8 cellular contexts compared by ENCODE assay signal in genomic region chrX:57270980-57271379, GRCh38. TPM values are rescaled to one million over a fixed set of nuclear protein-coding genes. Genes with fewer than 3 reads are reported as not detected.
"Had no signal": no experiment of that assay in that cellular context is flagged by ENCODE, and none has a peak within 500 bp of the region (broad histone marks: within the 10 kb centered on the region; RNA-seq: fewer than 3 reads in every experiment).

No MANE protein-coding gene starts in this region.

- FAIRE-seq: H1, H54, HepG2 had no signal

- H3K4me3 ChIP-seq: GM23338 had no signal

- DNase-seq: H9, HCEC 1CT, KBM-7 had no signal

RNA-seq across cellular contexts. Expression of gene FAAH2, which starts 15.5 kb away (rescaled TPM):
- total RNA-seq: HT1080 had no signal
